8 cellular contexts compared by ENCODE assay signal in the genomic region with DNA sequence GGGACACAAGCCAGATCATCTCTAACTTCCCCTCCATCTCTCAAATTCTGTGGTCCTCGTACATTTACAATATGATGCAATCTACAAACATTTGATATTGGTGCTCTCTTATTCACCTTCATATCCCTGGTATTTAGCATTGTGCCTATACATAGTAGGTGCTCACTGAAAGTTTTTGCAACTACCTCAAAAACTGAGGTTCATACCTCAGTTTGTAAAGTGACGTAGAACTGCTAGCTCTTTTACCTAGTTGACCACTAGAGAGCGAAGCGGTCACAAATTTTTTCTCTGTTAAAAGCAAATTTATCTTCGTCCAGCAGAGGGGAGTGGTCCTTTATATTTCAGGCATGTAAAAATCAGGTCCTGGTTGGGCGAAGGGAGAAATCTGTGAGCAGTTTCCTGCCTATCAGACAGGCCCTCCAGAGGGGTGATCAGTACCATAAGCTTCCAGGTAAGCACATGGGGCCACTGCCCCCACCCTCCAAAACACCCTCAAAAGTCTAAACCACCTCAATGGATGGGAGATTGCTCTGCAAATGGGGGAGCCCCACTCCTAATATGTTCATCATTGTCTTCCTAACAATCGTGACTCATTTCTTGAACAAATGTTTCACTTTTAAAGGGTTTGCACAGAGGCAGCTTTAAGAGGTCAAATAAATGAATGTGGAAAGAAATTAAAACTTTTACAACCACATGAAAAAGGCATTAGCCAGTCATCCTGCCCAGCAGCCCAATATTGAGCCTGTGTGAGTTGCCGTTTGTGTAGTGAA. TPM values are rescaled to one million over a fixed set of nuclear protein-coding genes. Genes with fewer than 3 reads are reported as not detected.
DNase-seq lines count a peak whose midpoint lies in the region; ATAC-seq and TF ChIP-seq lines count a peak whose summit lies in the region.

No MANE protein-coding gene starts in this region.

- no peaks in the 10 kb centered on the region for H3K9me3 Mint-ChIP-seq in brain

- H3K27ac Mint-ChIP-seq in brain: peak overlapping the region in 4 of 5 experiments; percentile 13 to 83 (median 52)

- peaks cover 15% of the 10 kb centered on the region for H3K27me3 Mint-ChIP-seq in brain

- peak; percentile 95 to 99 for TF ChIP-seq CTCF in brain (conservative IDR thresholded peaks at IDR 0.05)

- peak overlapping the region in 2 of 5 experiments; percentile 1 to 11 for H3K4me3 Mint-ChIP-seq in brain

- peaks cover 18% of the 10 kb centered on the region for H3K4me1 Mint-ChIP-seq in brain

- peak; percentile 54 for ATAC-seq in GM21526 (IDR thresholded peaks at IDR 0.05; ENCODE audit: low FRiP score, unreplicated experiment)

- peak; percentile 7 for DNase-seq in NCI-H1105 treated with DMSO at 0.1 percent for 48 hours (lab: John Stamatoyannopoulos, UW)
- no peak for DNase-seq in NCI-H1105 (lab: John Stamatoyannopoulos, UW)
- DNase-seq in LHCN-M2 (ENCODE audit: low read depth): peak; percentile 72
- peak; percentile 82 for DNase-seq in RKO (ENCODE audit: low spot score)
- peak; percentile 68 for DNase-seq in kidney tubule cell (ENCODE audit: low spot score)
- peak; percentile 57 for DNase-seq in superior temporal gyrus (ENCODE audit: extremely low spot score)

- no peaks in the 10 kb centered on the region for H3K36me3 Mint-ChIP-seq in brain

RNA-seq across cellular contexts. Expression of gene HLCS, which starts 10.6 kb away (rescaled TPM):
- 30.9 and 34.0 TPM in 2 replicates for total RNA-seq in LHCN-M2 (2014; rRNA removed)
- polyA plus RNA-seq in LHCN-M2 (2012): 14.3 TPM
- 21.4 TPM for polyA plus RNA-seq in brain (ENCODE audit: insufficient read depth, low read depth, low replicate concordance)

RNA-seq across cellular contexts. Expression of gene RIPPLY3, which starts 29.4 kb away (rescaled TPM):
- total RNA-seq in LHCN-M2 (2014; rRNA removed): not detected in 2 replicates
- not detected for polyA plus RNA-seq in LHCN-M2 (2012)
- 68.7 TPM for polyA plus RNA-seq in brain (ENCODE audit: insufficient read depth, low read depth, low replicate concordance)
